12 cellular contexts compared by ENCODE assay signal in genomic region chr5:136054133-136054996, GRCh38. TPM values are rescaled to one million over a fixed set of nuclear protein-coding genes. Genes with fewer than 3 reads are reported as not detected.
DNase-seq lines count a peak whose midpoint lies in the region; ATAC-seq, FAIRE-seq and TF ChIP-seq lines count a peak whose summit lies in the region.
"Had no signal": no experiment of that assay in that cellular context is flagged by ENCODE, and none has a peak within 500 bp of the region (broad histone marks: within the 10 kb centered on the region; RNA-seq: fewer than 3 reads in every experiment).

No MANE protein-coding gene starts in this region.

- TF ChIP-seq POLR2A in A549 (IDR thresholded peaks at IDR 0.05; ENCODE audit: low read length) (no peak), IMR-90 (IDR thresholded peaks at IDR 0.05; ENCODE audit: low read depth, low read length) (no peak)

- dilution Hi-C loops in IMR-90 (cut with HindIII; ENCODE audit: low sequenced_read_pairs, unreplicated experiment), result no loop called here

- H2AFZ ChIP-seq in IMR-90 (replicated peaks; ENCODE audit: low read length, poor library complexity) (peak overlapping the region; percentile 17), osteoblast (ENCODE audit: low read length) (no peak overlapping the region)

- peak overlapping the region; percentile 83 for H2BK120ac ChIP-seq in IMR-90 (ENCODE audit: low read depth, low read length)

- H3K27ac ChIP-seq in A549 (peak overlapping the region; percentile 86 to 93), IMR-90 (ENCODE audit: insufficient read depth, low read length) (peak overlapping the region; percentile 89), osteoblast (ENCODE audit: low read depth, low read length) (peak overlapping the region; percentile 92)
- H3K27ac ChIP-seq: dorsolateral prefrontal cortex, upper lobe of right lung had no signal

- DNase-seq in A549 (ENCODE audit: low read depth in 1 of 2, low spot score in 1 of 2) (no peak), IMR-90 (peak; percentile 49), fibroblast of mammary gland (ENCODE audit: low read depth) (peak; percentile 93), osteoblast (ENCODE audit: insufficient read length, low spot score, missing footprints) (no peak), KBM-7 (no peak)
- DNase-seq: activated CD8-positive, alpha-beta T cell treated with anti-CD3 and anti-CD28 coated beads, Interleukin-2, amount 10 ng/mL, durations not matched to agents 7 days and 5 days; DND-41; dorsolateral prefrontal cortex; upper lobe of right lung had no signal

- H3K36me3 ChIP-seq in IMR-90 (ENCODE audit: control insufficient read depth, insufficient read depth, low read length), result peaks cover 73% of the 10 kb centered on the region
- H3K36me3 ChIP-seq in osteoblast (ENCODE audit: insufficient read depth, low read length), result peaks cover 86% of the 10 kb centered on the region

- no TSS peak for BruUV-seq in IMR-90 (replicated peaks; lab: Mats Ljungman, UMichigan)

- peak overlapping the region; percentile 74 for H2AK9ac ChIP-seq in IMR-90 (replicated peaks; ENCODE audit: low read depth, low read length, poor library complexity)

- TF ChIP-seq CTCF in A549 (IDR thresholded peaks at IDR 0.05), result no peak
- no peak for TF ChIP-seq CTCF in IMR-90 (conservative IDR thresholded peaks at IDR 0.05; ENCODE audit: low read depth, low read length)
- no peak for TF ChIP-seq CTCF in fibroblast of mammary gland (conservative IDR thresholded peaks at IDR 0.05; ENCODE audit: control insufficient read depth, insufficient read depth, low read depth, low read length)
- no peak for TF ChIP-seq CTCF in osteoblast (IDR thresholded peaks at IDR 0.05; ENCODE audit: extremely low read depth, low read depth, low read length)

- in situ Hi-C loops in IMR-90 (cut with MboI; ENCODE audit: low sequenced_read_pairs), result no loop called here
- in situ Hi-C loops in KBM-7 (cut with MboI; ENCODE audit: low pct_unique_long_range_greater_than_20kb, low sequenced_read_pairs), result no loop called here

- H3K79me1 ChIP-seq in IMR-90 (ENCODE audit: low read depth in 1 of 2, low read length in 2 of 2), result peaks cover 11 to 41% of the 10 kb centered on the region in 2 experiments; a peak in 3 of 4 replicates

- H3K4me3 ChIP-seq in A549 (0 out of 3 replicates have a peak overlapping the region, but pooled peaks have one; percentile 17), IMR-90 (ENCODE audit: insufficient read depth, low read depth, low read length) (no peak overlapping the region), fibroblast of mammary gland (ENCODE audit: control insufficient read depth, low read depth, low read length) (no peak overlapping the region), osteoblast (ENCODE audit: insufficient read depth, low read length) (peak overlapping the region; percentile 17)
- H3K4me3 ChIP-seq: dorsolateral prefrontal cortex, upper lobe of right lung had no signal

- TF ChIP-seq EP300 in A549 (IDR thresholded peaks at IDR 0.05), result no peak

- H3K4me1 ChIP-seq in A549 (peaks cover 95% of the 10 kb centered on the region), IMR-90 (ENCODE audit: control insufficient read depth, insufficient read depth, low read length) (peaks cover 54% of the 10 kb centered on the region), osteoblast (ENCODE audit: insufficient read depth, low read length) (peaks cover 75% of the 10 kb centered on the region)

- peak overlapping the region; percentile 89 for H3K18ac ChIP-seq in IMR-90 (ENCODE audit: low read depth, low read length)

- H3K23ac ChIP-seq in IMR-90 (ENCODE audit: low read depth, low read length), result peak overlapping the region; percentile 39

- H3K79me2 ChIP-seq in osteoblast (ENCODE audit: insufficient read depth, low read length), result no peaks in the 10 kb centered on the region

- peak overlapping the region; percentile 40; the same call in 2 of the 3 replicates for H2BK15ac ChIP-seq in IMR-90 (ENCODE audit: low read depth, low read length)

- H3K27me3 ChIP-seq in IMR-90 (ENCODE audit: control insufficient read depth, insufficient read depth, low read length) (no peaks in the 10 kb centered on the region), osteoblast (ENCODE audit: insufficient read depth, low read length) (no peaks in the 10 kb centered on the region)
- H3K27me3 ChIP-seq: upper lobe of right lung had no signal

- peak overlapping the region; percentile 83 for H4K91ac ChIP-seq in IMR-90 (ENCODE audit: insufficient read depth, low read depth, low read length)

- H3K4me2 ChIP-seq in A549 (peak overlapping the region; percentile 73), IMR-90 (ENCODE audit: low read depth, low read length) (0 out of 2 replicates have a peak overlapping the region, but pooled peaks have one; percentile 3), osteoblast (ENCODE audit: insufficient read depth, low read length) (peak overlapping the region; percentile 39)

- peak overlapping the region; percentile 62 for H4K5ac ChIP-seq in IMR-90 (ENCODE audit: low read depth, low read length)

- intact Hi-C loops in IMR-90 (cut with micrococcal nuclease), result no loop called here

- peak overlapping the region; percentile 90 for H2AK5ac ChIP-seq in IMR-90 (ENCODE audit: low read depth, low read length)

- H3K9me3 ChIP-seq in A549 (no peaks in the 10 kb centered on the region), IMR-90 (ENCODE audit: control insufficient read depth, insufficient read depth, low read length) (no peaks in the 10 kb centered on the region), osteoblast (ENCODE audit: low read depth, low read length) (no peaks in the 10 kb centered on the region)
- H3K9me3 ChIP-seq: upper lobe of right lung had no signal

- peak overlapping the region; percentile 21 for H3K9ac ChIP-seq in IMR-90 (ENCODE audit: low read depth, low read length)

- CTCF ChIA-PET in A549 (lab: Yijun Ruan, JAX) (interaction anchor here (1.0 to 5.5 kb wide), 9 partner anchors 10 to 172 kb away, joined by 3 to 40 read pairs (median 4); no protein-coding TSS in a partner anchor), IMR-90 (lab: Yijun Ruan, JAX) (no interaction called here)

- H3K56ac ChIP-seq in IMR-90 (ENCODE audit: extremely low read depth, insufficient read depth, low read length), result peak overlapping the region; percentile 60

- peak overlapping the region; percentile 92 for H2BK5ac ChIP-seq in IMR-90 (ENCODE audit: low read depth, low read length, poor library complexity, severe bottlenecking)

- no peak for FAIRE-seq in A549 (lab: Jason Lieb, UNC)

- POLR2A ChIA-PET in A549 (lab: Yijun Ruan, JAX), result interaction anchor here (0.6 to 3.7 kb wide), 6 partner anchors 22 to 133 kb away, joined by 3 to 13 read pairs (median 3); partner anchors contain the start of gene TGFBI
- POLR2A ChIA-PET in IMR-90 (lab: Charles Lee; ENCODE audit: unreplicated experiment), result no interaction called here

- 70% methylated on average over 7 of the region's 7 CpGs for WGBS in A549 (ENCODE audit: missing lambda C conversion rate)
- no CpG with 5 or more reads among the region's 7 CpGs for WGBS in IMR-90 (ENCODE audit: extremely low coverage in 2 of 2, insufficient read length in 1 of 2), 2 experiments

- H3K14ac ChIP-seq in IMR-90 (replicated peaks; ENCODE audit: low read depth, low read length), result peak overlapping the region; percentile 68

- H2BK20ac ChIP-seq in IMR-90 (ENCODE audit: low read depth, low read length), result peak overlapping the region; percentile 82

- H3K9me1 ChIP-seq in IMR-90 (ENCODE audit: insufficient read depth, low read length), result peaks cover 47% of the 10 kb centered on the region

- ATAC-seq in A549, result no peak
- no peak for ATAC-seq in IMR-90 (ENCODE audit: low read depth)
- no peak for ATAC-seq in GM18519 (IDR thresholded peaks at IDR 0.05; ENCODE audit: low FRiP score, unreplicated experiment)
- ATAC-seq in GM21515 (IDR thresholded peaks at IDR 0.05; ENCODE audit: unreplicated experiment), result no peak
- ATAC-seq in GM19463 (IDR thresholded peaks at IDR 0.05; ENCODE audit: unreplicated experiment), result no peak
- ATAC-seq: activated CD8-positive, alpha-beta T cell treated with anti-CD3 and anti-CD28 coated beads, Interleukin-2, amount 10 ng/mL, durations not matched to agents 7 days and 5 days had no signal

- TF ChIP-seq RAD21 in A549 (conservative IDR thresholded peaks at IDR 0.05 in 1 of 2, IDR thresholded peaks at IDR 0.05 in 1 of 2), result no peak
- TF ChIP-seq RAD21 in IMR-90 (IDR thresholded peaks at IDR 0.05; ENCODE audit: low read length), result no peak

- peak overlapping the region; percentile 89 for H3K4ac ChIP-seq in IMR-90 (ENCODE audit: low read depth, low read length)

- H4K20me1 ChIP-seq in IMR-90 (ENCODE audit: insufficient read depth, low read length) (peaks cover 14% of the 10 kb centered on the region), osteoblast (ENCODE audit: insufficient read depth, low read length) (no peaks in the 10 kb centered on the region)

- H4K8ac ChIP-seq in IMR-90 (ENCODE audit: low read depth in 2 of 2, low read length in 2 of 2), result peak overlapping the region; percentile 81 to 92

TF ChIP-seq in A549, 52 proteins besides CTCF, POLR2A, EP300 and RAD21 (continues in another document):
- no peak for TF ChIP-seq FOSL2 (IDR thresholded peaks at IDR 0.05)
- TF ChIP-seq FOSL2 (CRISPR knock-in tag; IDR thresholded peaks at IDR 0.05), result no peak
- TF ChIP-seq NR3C1 (IDR thresholded peaks at IDR 0.05), result no peak

TF ChIP-seq in IMR-90, 13 proteins besides CTCF, POLR2A, EP300 and RAD21 (continues in another document):
- no peak for TF ChIP-seq CHD1 (IDR thresholded peaks at IDR 0.05; ENCODE audit: low read depth, low read length)
- no peak for TF ChIP-seq CEBPB (IDR thresholded peaks at IDR 0.05; ENCODE audit: low read depth, low read length)
- TF ChIP-seq RCOR1 (IDR thresholded peaks at IDR 0.05; ENCODE audit: insufficient replicate concordance, low read length), result no peak
- TF ChIP-seq BHLHE40 (IDR thresholded peaks at IDR 0.05; ENCODE audit: low read depth, low read length), result no peak
- no peak for TF ChIP-seq FOS (IDR thresholded peaks at IDR 0.05; ENCODE audit: low read depth, low read length)

RNA-seq across cellular contexts. Expression of gene TGFBI, which starts 25.6 kb away (rescaled TPM):
- polyA plus RNA-seq in A549 (2011; rRNA removed), result 1,135 and 1,466 TPM in 2 replicates
- 661 and 843 TPM in 2 replicates for polyA plus RNA-seq in A549 (2012; cell fraction: cytosol; rRNA removed)
- 1,811 and 1,913 TPM in 2 replicates for polyA plus RNA-seq in A549 (2012; cell fraction: nucleus; rRNA removed)
- 1,411 to 1,859 TPM (median 1,765 TPM) in 3 replicates for polyA plus RNA-seq in A549 (2017; fragmentation: RNase III; extraction: RNeasy Plus Mini Kit Qiagen cat#74134 plus additional on column Dnase treatment)
- 1,411 and 1,484 TPM in 2 replicates for polyA minus RNA-seq in A549 (2011; rRNA and poly(A)+ RNA removed)
- total RNA-seq in IMR-90 (2012; rRNA removed), result 483 and 618 TPM in 2 replicates
- polyA plus RNA-seq in IMR-90 (2012; rRNA removed), result 1,362 and 1,551 TPM in 2 replicates
- polyA plus RNA-seq in IMR-90 (2012; cell fraction: cytosol; rRNA removed), result 790 and 1,298 TPM in 2 replicates
- 1,060 and 1,205 TPM in 2 replicates for polyA plus RNA-seq in IMR-90 (2012; cell fraction: nucleus; rRNA removed; ENCODE audit: low replicate concordance)
- 1,700 and 2,120 TPM in 2 replicates for total RNA-seq in osteoblast
- total RNA-seq: activated CD8-positive, alpha-beta T cell treated with anti-CD3 and anti-CD28 coated beads, Interleukin-2, amount 10 ng/mL, durations not matched to agents 7 days and 5 days had no signal

Comparison
In these comparisons a context has a peak if more than half of its experiments do, and no peak if none do; other contexts are left out.
1. DNase-seq: peak in IMR-90 (single experiment) and fibroblast of mammary gland (single experiment); none in A549 (0 of 2), osteoblast (single experiment) and KBM-7 (single experiment).
2. H3K4me2 ChIP-seq: peak in every context shown above with its lines; median percentile 73 in A549; 39 in osteoblast; 3 in IMR-90.
3. H3K4me3 ChIP-seq: peak in A549 (single experiment) and osteoblast (single experiment); none in IMR-90 (single experiment) and fibroblast of mammary gland (single experiment).
4. Peak in every context shown above with its lines, with median percentiles within 50 percentile points of each other: H3K27ac ChIP-seq.